Comparison of ENCODE assay signal across 1 cellular context in the genomic region with DNA sequence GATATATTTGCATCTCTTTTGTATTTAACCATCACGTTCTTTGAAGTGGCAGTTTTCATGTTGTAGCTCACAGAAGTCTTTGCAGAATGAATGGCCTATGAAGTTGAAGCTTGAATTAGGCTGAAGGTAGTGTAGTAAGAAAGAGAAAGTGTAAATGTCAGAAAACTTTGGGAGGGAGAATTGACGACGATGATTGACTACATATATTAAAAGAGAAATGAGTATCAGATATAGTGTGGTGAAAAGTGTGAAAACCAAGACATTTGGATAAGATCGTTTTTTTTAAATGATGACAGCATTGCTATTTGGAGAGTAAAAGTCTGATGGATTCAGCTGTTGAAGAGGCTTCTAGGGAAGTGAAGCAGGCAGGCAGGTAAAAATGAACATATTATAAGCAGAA.
A peak's percentile ranks its signal among the peaks of the same experiment; 100 is the strongest.
TF ChIP-seq lines count a peak whose summit lies in the region.

No MANE protein-coding gene starts in this region.

TF ChIP-seq in A549, 52 proteins besides CTCF, POLR2A, EP300 and RAD21:
- 0 out of 2 replicates have a peak, but pooled peaks have one; percentile 60 for TF ChIP-seq CBX8 (IDR thresholded peaks at IDR 0.05)
- TF ChIP-seq RNF2 (IDR thresholded peaks at IDR 0.05; ENCODE audit: borderline replicate concordance, low read depth) = peak; percentile 73; the same call in 1 of the 2 replicates
- no peak for TF ChIP-seq SMC3 (IDR thresholded peaks at IDR 0.05)
TF ChIP-seq in A549: peak in this region for 2.
